ENCODE assay signal across 27 cellular contexts in the genomic region with DNA sequence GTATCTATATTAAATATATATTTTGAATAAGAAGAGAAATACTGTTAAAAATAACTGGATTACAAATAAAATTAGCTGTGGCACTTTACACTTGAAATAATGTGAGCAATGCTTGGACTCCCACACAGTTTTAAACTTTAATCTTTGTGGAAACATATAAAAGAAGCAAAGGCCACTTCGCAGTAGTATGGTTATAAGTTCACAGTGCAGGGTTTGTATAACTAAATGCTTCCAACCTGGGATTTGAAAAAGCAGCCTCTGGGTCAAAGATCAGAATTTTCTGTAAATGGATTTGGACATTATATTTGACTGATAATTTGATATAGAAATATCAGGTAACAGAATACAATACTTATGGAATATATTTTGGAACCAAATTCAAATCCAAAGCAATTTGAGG.
"Had no signal": no experiment of that assay in that cellular context is flagged by ENCODE, and none has a peak within 500 bp of the region (broad histone marks: within the 10 kb centered on the region; RNA-seq: fewer than 3 reads in every experiment).

No MANE protein-coding gene starts in this region.

- H3K9me3 Mint-ChIP-seq: dendritic cell treated with granulocyte-macrophage colony-stimulating factor and Interleukin-4, amounts not matched to agents 40 ng/mL and 50 ng/mL, for 4 days; effector memory CD8-positive, alpha-beta T cell; mesothelial cell of epicardium had no signal

- H3K4me1 Mint-ChIP-seq: immature natural killer cell, mesothelial cell of epicardium had no signal

- H3K36me3 ChIP-seq: colonic mucosa, esophagus squamous epithelium, gastrocnemius medialis, heart right ventricle, left ventricle myocardium inferior, lower lobe of right lung had no signal

- DNase-seq: cerebellar nuclear complex; colonic mucosa; cortex of kidney; effector CD8-positive, alpha-beta T cell; effector memory CD8-positive, alpha-beta T cell; endodermal cell; erythroblast; esophagus squamous epithelium; foreskin fibroblast; foreskin melanocyte; gastrocnemius medialis; glutamatergic neuron; head of caudate nucleus; heart right ventricle; hypothalamus; immature natural killer cell; islet precursor cell; left cardiac atrium; left ventricle myocardium inferior; lower lobe of right lung; mesenchymal stem cell; mucosa of descending colon had no signal

- H3K27ac Mint-ChIP-seq: dendritic cell treated with granulocyte-macrophage colony-stimulating factor and Interleukin-4, amounts not matched to agents 40 ng/mL and 50 ng/mL, for 4 days; effector memory CD8-positive, alpha-beta T cell; endodermal cell; immature natural killer cell; mesothelial cell of epicardium had no signal

- H3K4me1 ChIP-seq: colonic mucosa, esophagus squamous epithelium, gastrocnemius medialis, heart right ventricle, left ventricle myocardium inferior, lower lobe of right lung had no signal

- H3K9me3 ChIP-seq: colonic mucosa, esophagus squamous epithelium, gastrocnemius medialis, heart right ventricle, left ventricle myocardium inferior, lower lobe of right lung, mucosa of descending colon had no signal

- H3K4me3 Mint-ChIP-seq: dendritic cell treated with granulocyte-macrophage colony-stimulating factor and Interleukin-4, amounts not matched to agents 40 ng/mL and 50 ng/mL, for 4 days; effector memory CD8-positive, alpha-beta T cell; endodermal cell; immature natural killer cell; mesothelial cell of epicardium had no signal

- H3K4me3 ChIP-seq: colonic mucosa, esophagus squamous epithelium, gastrocnemius medialis, heart right ventricle, left ventricle myocardium inferior, lower lobe of right lung, mucosa of descending colon had no signal

- H3K27ac ChIP-seq: colonic mucosa, epithelial cell of prostate, esophagus squamous epithelium, gastrocnemius medialis, heart right ventricle, left ventricle myocardium inferior, lower lobe of right lung had no signal

- H3K27me3 Mint-ChIP-seq: dendritic cell treated with granulocyte-macrophage colony-stimulating factor and Interleukin-4, amounts not matched to agents 40 ng/mL and 50 ng/mL, for 4 days; effector memory CD8-positive, alpha-beta T cell had no signal

- ATAC-seq: effector memory CD8-positive, alpha-beta T cell; esophagus mucosa; gastrocnemius medialis; heart right ventricle; left cardiac atrium; lower lobe of right lung; mucosa of descending colon had no signal

- FAIRE-seq: endometrium had no signal

- H3K27me3 ChIP-seq: colonic mucosa, esophagus squamous epithelium, gastrocnemius medialis, heart right ventricle had no signal

- H3K36me3 Mint-ChIP-seq: mesothelial cell of epicardium had no signal
